Comparison of ENCODE assay signal across 10 cellular contexts in the genomic region with DNA sequence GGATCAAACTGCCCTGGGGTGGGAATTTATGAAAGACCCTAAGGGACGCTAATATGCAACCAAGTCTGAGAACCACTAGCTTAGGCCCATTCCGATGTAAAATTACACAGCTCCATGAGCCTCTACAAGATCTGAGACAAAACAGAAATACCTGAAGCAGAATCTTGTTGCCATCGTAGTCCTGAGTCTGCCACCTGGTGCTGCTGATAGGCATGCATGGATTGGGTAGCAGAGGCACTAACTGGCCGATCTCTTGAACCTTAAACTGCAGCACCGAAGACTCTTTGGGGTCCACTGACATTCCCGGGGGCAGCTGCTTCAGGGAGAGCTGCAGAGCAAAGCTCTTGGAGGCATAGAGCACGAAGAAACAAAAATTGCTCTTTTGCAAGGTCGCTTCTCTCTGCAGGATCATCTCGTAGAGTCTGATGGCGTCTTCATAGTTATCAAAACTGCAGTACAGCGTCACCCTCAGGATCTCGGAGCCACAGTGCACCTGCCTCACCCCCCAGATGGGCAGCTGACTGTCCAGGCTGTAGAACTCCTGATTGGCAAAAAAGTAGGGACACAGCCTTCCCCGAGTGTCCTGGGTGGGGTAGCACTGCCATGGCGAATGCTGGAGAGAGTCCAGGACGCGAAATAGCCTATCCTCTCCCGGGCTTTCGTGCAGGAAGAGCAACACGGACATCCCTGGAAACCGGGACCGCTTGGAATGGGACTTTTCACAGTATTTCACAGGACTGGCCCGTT. TPM values are rescaled to one million over a fixed set of nuclear protein-coding genes. Genes with fewer than 3 reads are reported as not detected.
DNase-seq lines count a peak whose midpoint lies in the region; TF ChIP-seq lines count a peak whose summit lies in the region.
"Had no signal": no experiment of that assay in that cellular context is flagged by ENCODE, and none has a peak within 500 bp of the region (broad histone marks: within the 10 kb centered on the region; RNA-seq: fewer than 3 reads in every experiment).

No MANE protein-coding gene starts in this region.

- H3K9me3 Mint-ChIP-seq in IgD-negative memory B cell: no peaks in the 10 kb centered on the region
- no peaks in the 10 kb centered on the region for H3K9me3 Mint-ChIP-seq in activated T-helper 2 cell treated with anti-CD3 and anti-CD28 coated beads, Interferon-gamma antibody, Interleukin-2, Interleukin-4, amounts not matched to agents 10 μg/mL and 5 μg/mL and 100 μg/mL, durations not matched to agents 14 hours and 24 hours and 36 hours

- no peaks in the 10 kb centered on the region for H4K20me1 ChIP-seq in smooth muscle cell (ENCODE audit: low read depth)

- no peak for TF ChIP-seq CTCF in liver (IDR thresholded peaks at IDR 0.05; ENCODE audit: low read depth, low read length, missing input control)
- TF ChIP-seq CTCF in smooth muscle cell (IDR thresholded peaks at IDR 0.05; ENCODE audit: borderline replicate concordance, insufficient read depth, poor library complexity, severe bottlenecking): no peak
- TF ChIP-seq CTCF in foreskin fibroblast (IDR thresholded peaks at IDR 0.05; ENCODE audit: low read depth, low read length): no peak

- H3K4me2 ChIP-seq in smooth muscle cell: peak overlapping the region; percentile 47

- H3K27me3 ChIP-seq in liver (ENCODE audit: control insufficient read depth in 4 of 4, insufficient read depth in 4 of 4, low read length in 3 of 4) (no peaks in the 10 kb centered on the region), smooth muscle cell (ENCODE audit: low read depth) (no peaks in the 10 kb centered on the region)

- no peaks in the 10 kb centered on the region for H3K79me2 ChIP-seq in smooth muscle cell (ENCODE audit: low read depth)

- peak overlapping the region; percentile 3 to 39 for H3K27ac ChIP-seq in liver (ENCODE audit: low read depth in 1 of 2, low read length in 2 of 2)
- peak overlapping the region; percentile 72 for H3K27ac ChIP-seq in smooth muscle cell (ENCODE audit: low read depth)

- DNase-seq in activated T-helper 2 cell treated with anti-CD3 and anti-CD28 coated beads, Interferon-gamma antibody, Interleukin-2, Interleukin-4, amounts not matched to agents 10 μg/mL and 5 μg/mL and 100 μg/mL, durations not matched to agents 14 hours and 24 hours and 36 hours (ENCODE audit: low spot score): no peak
- no peak for DNase-seq in smooth muscle cell (lab: John Stamatoyannopoulos, UW; ENCODE audit: unreplicated experiment)
- DNase-seq in HK-2 (ENCODE audit: unreplicated experiment): no peak
- DNase-seq in cerebellar nuclear complex (lab: John Stamatoyannopoulos, UW): no peak
- no peak for DNase-seq in iPS-NIHi11 (ENCODE audit: low spot score)
- no peak for DNase-seq in foreskin fibroblast
- DNase-seq: NCI-H2081 had no signal

- H3K27ac Mint-ChIP-seq in IgD-negative memory B cell: no peak overlapping the region
- H3K27ac Mint-ChIP-seq in activated T-helper 2 cell treated with anti-CD3 and anti-CD28 coated beads, Interferon-gamma antibody, Interleukin-2, Interleukin-4, amounts not matched to agents 10 μg/mL and 5 μg/mL and 100 μg/mL, durations not matched to agents 14 hours and 24 hours and 36 hours: peak overlapping the region; percentile 92

- no peaks in the 10 kb centered on the region for H3K36me3 ChIP-seq in liver (ENCODE audit: control insufficient read depth in 4 of 4, insufficient read depth in 3 of 4, low read depth in 1 of 4, low read length in 3 of 4)
- H3K36me3 ChIP-seq in smooth muscle cell (ENCODE audit: low read depth): no peaks in the 10 kb centered on the region

- peak overlapping the region in 3 of 4 donors; percentile 54 to 87 (median 74) for H3K4me3 Mint-ChIP-seq in IgD-negative memory B cell
- peak overlapping the region; percentile 78 for H3K4me3 Mint-ChIP-seq in activated T-helper 2 cell treated with anti-CD3 and anti-CD28 coated beads, Interferon-gamma antibody, Interleukin-2, Interleukin-4, amounts not matched to agents 10 μg/mL and 5 μg/mL and 100 μg/mL, durations not matched to agents 14 hours and 24 hours and 36 hours (ENCODE audit: low read depth)

- no peak for TF ChIP-seq RAD21 in liver (IDR thresholded peaks at IDR 0.05)

- H3K36me3 Mint-ChIP-seq in IgD-negative memory B cell: peaks cover 2% of the 10 kb centered on the region
- H3K36me3 Mint-ChIP-seq in activated T-helper 2 cell treated with anti-CD3 and anti-CD28 coated beads, Interferon-gamma antibody, Interleukin-2, Interleukin-4, amounts not matched to agents 10 μg/mL and 5 μg/mL and 100 μg/mL, durations not matched to agents 14 hours and 24 hours and 36 hours (ENCODE audit: low read depth): peaks cover 12% of the 10 kb centered on the region

- H3K9me3 ChIP-seq in liver (ENCODE audit: control insufficient read depth in 4 of 4, low read length in 3 of 4) (no peaks in the 10 kb centered on the region), smooth muscle cell (replicated peaks; ENCODE audit: low read depth) (no peaks in the 10 kb centered on the region)

- H3F3A ChIP-seq in smooth muscle cell (ENCODE audit: low read depth): no peaks in the 10 kb centered on the region

- H2AFZ ChIP-seq in smooth muscle cell (ENCODE audit: low read depth): peak overlapping the region; percentile 86

- H3K4me1 ChIP-seq in liver (ENCODE audit: control insufficient read depth in 4 of 4, insufficient read depth in 4 of 4, low read length in 3 of 4) (peaks cover 0 to 14% (median 12%) of the 10 kb centered on the region in 4 donors), smooth muscle cell (ENCODE audit: low read depth) (no peaks in the 10 kb centered on the region)

- 62% methylated on average over 22 of the region's 22 CpGs for WGBS in liver
- 97% methylated on average over 22 of the region's 22 CpGs for WGBS in smooth muscle cell (ENCODE audit: low lambda C conversion rate)

- intact Hi-C loops in activated T-helper 2 cell treated with anti-CD3 and anti-CD28 coated beads, Interferon-gamma antibody, Interleukin-2, Interleukin-4, amounts not matched to agents 10 μg/mL and 5 μg/mL and 100 μg/mL, durations not matched to agents 14 hours and 24 hours and 36 hours (cut with micrococcal nuclease): loop anchor here (5.0 kb wide), 1 partner anchor 186 kb away; the partner anchor contains the start of gene CUL3

- H3K4me1 Mint-ChIP-seq in IgD-negative memory B cell: peaks cover 4 to 7% (median 5%) of the 10 kb centered on the region in 3 donors
- peaks cover 26% of the 10 kb centered on the region for H3K4me1 Mint-ChIP-seq in activated T-helper 2 cell treated with anti-CD3 and anti-CD28 coated beads, Interferon-gamma antibody, Interleukin-2, Interleukin-4, amounts not matched to agents 10 μg/mL and 5 μg/mL and 100 μg/mL, durations not matched to agents 14 hours and 24 hours and 36 hours (ENCODE audit: low read depth)

- H3K9ac ChIP-seq in liver (ENCODE audit: low read depth in 1 of 2, low read length in 2 of 2) (no peak overlapping the region), smooth muscle cell (ENCODE audit: low read depth) (no peak overlapping the region)

- H3K4me3 ChIP-seq in liver (ENCODE audit: low read depth in 1 of 3, low read length in 3 of 3) (peak overlapping the region; percentile 26 to 73 (median 55)), smooth muscle cell (no peak overlapping the region), foreskin fibroblast (ENCODE audit: low read depth in 1 of 2, low read length in 2 of 2) (no peak overlapping the region)

- H3K27me3 Mint-ChIP-seq in IgD-negative memory B cell: peaks cover 2% of the 10 kb centered on the region
- no peaks in the 10 kb centered on the region for H3K27me3 Mint-ChIP-seq in activated T-helper 2 cell treated with anti-CD3 and anti-CD28 coated beads, Interferon-gamma antibody, Interleukin-2, Interleukin-4, amounts not matched to agents 10 μg/mL and 5 μg/mL and 100 μg/mL, durations not matched to agents 14 hours and 24 hours and 36 hours (ENCODE audit: low read depth)

TF ChIP-seq in liver, 16 proteins besides CTCF, POLR2A, EP300 and RAD21 (continues in another document):
- TF ChIP-seq REST (IDR thresholded peaks at IDR 0.05): no peak
- TF ChIP-seq, protein P1, sequence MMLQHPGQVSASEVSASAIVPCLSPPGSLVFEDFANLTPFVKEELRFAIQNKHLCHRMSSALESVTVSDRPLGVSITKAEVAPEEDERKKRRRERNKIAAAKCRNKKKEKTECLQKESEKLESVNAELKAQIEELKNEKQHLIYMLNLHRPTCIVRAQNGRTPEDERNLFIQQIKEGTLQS (IDR thresholded peaks at IDR 0.05): no peak

RNA-seq across cellular contexts. Expression of gene FAM124B, which starts 0.8 kb away (rescaled TPM):
- not detected for polyA plus RNA-seq in IgD-negative memory B cell
- 2.0 and 2.1 TPM in 2 replicates for total RNA-seq in activated T-helper 2 cell treated with anti-CD3 and anti-CD28 coated beads, Interferon-gamma antibody, Interleukin-2, Interleukin-4, amounts not matched to agents 10 μg/mL and 5 μg/mL and 100 μg/mL, durations not matched to agents 14 hours and 24 hours and 36 hours
- 1 to 10 TPM in 1 of 2 donors, under 1 TPM in 1; 0.42 to 2.5 TPM for total RNA-seq in liver
- polyA plus RNA-seq in liver: under 1 TPM; 0.30 to 0.42 TPM
- 0.09 TPM in 1 of 2 replicates, not detected in the other for total RNA-seq in smooth muscle cell
- 1.2 TPM in 1 of 2 replicates, not detected in the other for polyA plus RNA-seq in smooth muscle cell
- total RNA-seq: fibroblast of lung had no signal
- polyA plus RNA-seq: fibroblast of lung had no signal

Comparison
In these comparisons a context has a peak if more than half of its experiments do, and no peak if none do; other contexts are left out.
1. H3K4me3 ChIP-seq: peak in liver (3 of 3); none in smooth muscle cell (single experiment) and foreskin fibroblast (0 of 2).